ENCODE assay signal across 6 cellular contexts in the genomic region with DNA sequence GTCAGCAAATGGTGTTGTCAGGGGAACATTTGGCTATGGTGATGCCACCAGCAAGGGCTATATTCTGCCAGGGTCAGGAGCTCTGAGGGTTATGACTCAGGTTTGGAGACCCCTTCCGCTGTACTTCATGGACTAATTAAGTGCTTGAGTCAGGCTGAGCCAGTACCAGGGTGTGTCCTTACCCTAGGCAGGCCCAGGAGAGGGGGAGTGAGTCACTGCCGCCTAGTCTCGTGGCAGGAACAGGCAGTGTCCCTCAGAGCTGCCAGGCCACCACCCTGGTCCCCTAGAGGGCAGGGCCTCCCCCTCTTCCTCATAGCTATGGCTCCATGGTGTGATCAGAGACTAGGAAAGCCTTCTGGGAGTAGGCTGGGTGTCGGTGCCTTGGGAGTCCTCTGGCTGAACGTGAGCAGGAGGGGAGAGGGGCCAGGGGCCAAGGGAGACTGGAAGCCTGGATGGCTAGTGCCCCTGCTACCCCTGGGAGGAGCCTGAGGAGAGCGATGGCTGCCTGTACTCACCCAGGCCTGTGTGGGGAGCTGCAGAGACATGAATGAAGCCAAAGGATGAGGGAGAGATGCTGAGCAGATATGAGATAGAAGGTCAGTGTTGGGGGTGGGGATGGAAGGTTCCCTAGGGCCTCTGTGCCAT.
DNase-seq lines count a peak whose midpoint lies in the region; ATAC-seq and TF ChIP-seq lines count a peak whose summit lies in the region.

No MANE protein-coding gene starts in this region.

- TF ChIP-seq CTCF in WI38 (IDR thresholded peaks at IDR 0.05; ENCODE audit: low read depth, low read length): peak; percentile 10; the same call in 1 of the 2 replicates

- no peak for DNase-seq in activated CD4-positive, CD25-positive, alpha-beta regulatory T cell (lab: John Stamatoyannopoulos, UW)
- peak; percentile 55 for DNase-seq in left kidney (ENCODE audit: low read depth, low spot score)

- ATAC-seq in activated CD4-positive, CD25-positive, alpha-beta regulatory T cell treated with anti-CD3 and anti-CD28 coated beads, Interleukin-2, amount 50 U/mL, for 24 hours: peak; percentile 46 to 47
- ATAC-seq in HG03469 (IDR thresholded peaks at IDR 0.05; ENCODE audit: unreplicated experiment) (no peak), GM18511 (IDR thresholded peaks at IDR 0.05; ENCODE audit: unreplicated experiment) (no peak)

- no peak overlapping the region for H3K4me3 ChIP-seq in WI38 (ENCODE audit: low read depth, low read length)

Comparison
In these comparisons a context has a peak if more than half of its experiments do, and no peak if none do; other contexts are left out.
1. ATAC-seq: peak in activated CD4-positive, CD25-positive, alpha-beta regulatory T cell treated with anti-CD3 and anti-CD28 coated beads, Interleukin-2, amount 50 U/mL, for 24 hours (2 of 2); none in HG03469 (single experiment) and GM18511 (single experiment).